ENCODE assay signal across 16 cellular contexts in the genomic region with DNA sequence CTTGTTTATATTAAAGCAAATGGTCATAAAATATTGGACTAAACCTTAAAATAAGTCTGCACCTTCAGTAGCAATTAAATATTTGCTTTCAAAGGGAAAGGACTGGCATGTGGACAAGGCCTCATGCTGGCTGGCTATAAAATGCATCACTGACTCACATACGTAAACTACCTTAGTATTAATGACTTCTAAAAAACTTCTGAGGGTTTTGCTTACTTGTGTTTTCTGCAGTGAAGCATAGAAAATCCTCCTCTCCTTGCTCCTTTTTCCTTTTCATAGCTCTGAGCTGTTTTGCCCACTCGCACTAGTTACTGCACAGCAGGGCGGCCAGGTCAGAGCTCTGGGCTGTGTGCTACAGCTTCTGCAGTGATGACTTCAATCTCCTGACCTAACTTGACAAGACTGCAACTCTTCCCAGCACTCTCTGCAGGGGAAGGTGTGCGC.
A peak's percentile ranks its signal among the peaks of the same experiment; 100 is the strongest.
DNase-seq lines count a peak whose midpoint lies in the region; ATAC-seq, FAIRE-seq and TF ChIP-seq lines count a peak whose summit lies in the region.
"Had no signal": no experiment of that assay in that cellular context is flagged by ENCODE, and none has a peak within 500 bp of the region (broad histone marks: within the 10 kb centered on the region; RNA-seq: fewer than 3 reads in every experiment).

No MANE protein-coding gene starts in this region.

- peaks cover 10% of the 10 kb centered on the region for H3K36me3 ChIP-seq in astrocyte (ENCODE audit: insufficient read depth, low read length)

- H3K4me3 ChIP-seq in HL-60 (replicated peaks; ENCODE audit: insufficient read depth, low read length) (no peak overlapping the region), astrocyte (ENCODE audit: insufficient read depth, low read depth, low read length) (no peak overlapping the region)
- H3K4me3 ChIP-seq: lower lobe of right lung had no signal

- TF ChIP-seq CTCF in HL-60 (IDR thresholded peaks at IDR 0.05; ENCODE audit: insufficient read depth, low read length): no peak
- TF ChIP-seq CTCF in astrocyte (IDR thresholded peaks at IDR 0.05; ENCODE audit: insufficient read depth, low read depth, low read length): no peak
- no peak for TF ChIP-seq CTCF in endothelial cell (IDR thresholded peaks at IDR 0.05; ENCODE audit: unreplicated experiment)

- no peak overlapping the region for H2AFZ ChIP-seq in astrocyte (ENCODE audit: low read depth, low read length)

- H3K9ac ChIP-seq in astrocyte (ENCODE audit: low read length): no peak overlapping the region

- peak; percentile 44 for DNase-seq in ACHN
- DNase-seq in HL-60 (ENCODE audit: low read depth in 1 of 2, low spot score in 1 of 2): no peak
- DNase-seq in astrocyte (ENCODE audit: low read depth): peak; percentile 35
- DNase-seq in left kidney (ENCODE audit: low read depth, low spot score): peak; percentile 79
- no peak for DNase-seq in HT-29 (ENCODE audit: low spot score)
- no peak for DNase-seq in NCI-H446 treated with DMSO at 0.1 percent for 48 hours (lab: John Stamatoyannopoulos, UW)
- DNase-seq in endothelial cell (ENCODE audit: low spot score): no peak
- DNase-seq in left lobe of liver (ENCODE audit: low spot score): no peak
- DNase-seq: central memory CD4-positive, alpha-beta T cell; COR-L47; effector CD8-positive, alpha-beta T cell; H7; lower lobe of right lung; naive B cell; NCI-H1048; stimulated activated naive CD4-positive, alpha-beta T cell had no signal

- no peaks in the 10 kb centered on the region for H3K79me2 ChIP-seq in astrocyte (ENCODE audit: insufficient read depth, low read length)

- peaks cover 5% of the 10 kb centered on the region for H3K4me1 ChIP-seq in astrocyte (ENCODE audit: insufficient read depth, low read length)
- H3K4me1 ChIP-seq: lower lobe of right lung had no signal

- no peaks in the 10 kb centered on the region for H3K27me3 ChIP-seq in HL-60 (ENCODE audit: insufficient read depth, poor library complexity, severe bottlenecking)
- no peaks in the 10 kb centered on the region for H3K27me3 ChIP-seq in astrocyte (ENCODE audit: insufficient read depth, low read length)

- H3K9me3 Mint-ChIP-seq in astrocyte (ENCODE audit: unreplicated experiment) (no peaks in the 10 kb centered on the region), endothelial cell (ENCODE audit: unreplicated experiment) (no peaks in the 10 kb centered on the region)
- H3K9me3 Mint-ChIP-seq: naive B cell had no signal

- no peaks in the 10 kb centered on the region for H4K20me1 ChIP-seq in astrocyte (ENCODE audit: insufficient read depth, low read length)

- no peak overlapping the region for H3K4me2 ChIP-seq in astrocyte (ENCODE audit: low read length)

- in situ Hi-C loops in ACHN (cut with HindIII; ENCODE audit: low pct_ligation_motif_present, low pct_unique_long_range_greater_than_20kb, low sequenced_read_pairs): no loop called here

- FAIRE-seq in astrocyte (lab: Jason Lieb, UNC): no peak

- no peaks in the 10 kb centered on the region for H3K9me3 ChIP-seq in astrocyte (ENCODE audit: insufficient read depth, low read depth, low read length)
- H3K9me3 ChIP-seq: lower lobe of right lung had no signal

- ATAC-seq in left lobe of liver: no peak
- ATAC-seq: lower lobe of right lung had no signal

- peaks cover 8% of the 10 kb centered on the region for H3K36me3 Mint-ChIP-seq in astrocyte (ENCODE audit: low read depth, unreplicated experiment)
- peaks cover 9% of the 10 kb centered on the region for H3K36me3 Mint-ChIP-seq in endothelial cell (ENCODE audit: low read depth, unreplicated experiment)

- H3K27me3 Mint-ChIP-seq in astrocyte (ENCODE audit: low read depth, unreplicated experiment) (no peaks in the 10 kb centered on the region), endothelial cell (ENCODE audit: unreplicated experiment) (no peaks in the 10 kb centered on the region)
- H3K27me3 Mint-ChIP-seq: naive B cell had no signal

- no peak overlapping the region for H3K4me3 Mint-ChIP-seq in astrocyte (ENCODE audit: unreplicated experiment)
- no peak overlapping the region for H3K4me3 Mint-ChIP-seq in endothelial cell (ENCODE audit: unreplicated experiment)
- H3K4me3 Mint-ChIP-seq: naive B cell had no signal

- H3K4me1 Mint-ChIP-seq in astrocyte (ENCODE audit: low read depth, unreplicated experiment) (peaks cover 15% of the 10 kb centered on the region), endothelial cell (ENCODE audit: unreplicated experiment) (peaks cover 3% of the 10 kb centered on the region)
- H3K4me1 Mint-ChIP-seq: naive B cell had no signal

- peak overlapping the region; percentile 77 for H3K27ac ChIP-seq in HL-60 (replicated peaks)
- H3K27ac ChIP-seq in astrocyte (ENCODE audit: low read depth, low read length): no peak overlapping the region
- H3K27ac ChIP-seq: lower lobe of right lung had no signal

- H3K27ac Mint-ChIP-seq in astrocyte (ENCODE audit: unreplicated experiment) (no peak overlapping the region), endothelial cell (ENCODE audit: unreplicated experiment) (no peak overlapping the region)

Comparison
In these comparisons a context has a peak if more than half of its experiments do, and no peak if none do; other contexts are left out.
1. DNase-seq: peak in ACHN (single experiment), astrocyte (single experiment) and left kidney (single experiment); none in HL-60 (0 of 2), HT-29 (single experiment), NCI-H446 treated with DMSO at 0.1 percent for 48 hours (single experiment), endothelial cell (single experiment) and left lobe of liver (single experiment).